Comparison of ENCODE assay signal across 1 cellular context in genomic region chr16:30615358-30616076, GRCh38.
TF ChIP-seq lines count a peak whose summit lies in the region.

No MANE protein-coding gene starts in this region.

TF ChIP-seq in SK-N-SH treated with all-trans-retinoic acid at 6 μM for 48 hours, 23 proteins besides CTCF, POLR2A, EP300 and RAD21 (continued from another document):
- TF ChIP-seq ZNF8 (CRISPR knock-in tag; IDR thresholded peaks at IDR 0.05) (no peak), ESRRG (CRISPR knock-in tag; IDR thresholded peaks at IDR 0.05) (no peak)
TF ChIP-seq in SK-N-SH treated with all-trans-retinoic acid at 6 μM for 48 hours: peak in this region for 0.
